ENCODE assay signal across 8 cellular contexts in genomic region chr2:112048887-112049286, GRCh38. TPM values are rescaled to one million over a fixed set of nuclear protein-coding genes. Genes with fewer than 3 reads are reported as not detected.
DNase-seq lines count a peak whose midpoint lies in the region; ATAC-seq and TF ChIP-seq lines count a peak whose summit lies in the region.

No MANE protein-coding gene starts in this region.

- H3K27me3 ChIP-seq in Peyer's patch = no peaks in the 10 kb centered on the region

- no peak for TF ChIP-seq POLR2A in Peyer's patch (IDR thresholded peaks at IDR 0.05)
- TF ChIP-seq POLR2A in GM18505 (IDR thresholded peaks at IDR 0.05; ENCODE audit: borderline replicate concordance, extremely low read depth, insufficient read depth, insufficient read length) = no peak

- in situ Hi-C loops in KBM-7 (cut with MboI; ENCODE audit: low pct_unique_long_range_greater_than_20kb, low sequenced_read_pairs) = loop anchor here (25.0 kb wide), 1 partner anchor 137 kb away; no protein-coding TSS in a partner anchor

- DNase-seq in activated CD4-positive, CD25-positive, alpha-beta regulatory T cell treated with anti-CD3 and anti-CD28 coated beads, Interleukin-2, amount 50 U/mL, for 16 hours (ENCODE audit: low read depth, low spot score) = peak; percentile 9
- no peak for DNase-seq in activated CD4-positive, CD25-positive, alpha-beta regulatory T cell (lab: John Stamatoyannopoulos, UW)
- DNase-seq in KBM-7 = peak; percentile 81
- DNase-seq in Peyer's patch = no peak
- peak; percentile 84 for DNase-seq in dermis blood vessel endothelial cell
- DNase-seq in medulla oblongata (ENCODE audit: extremely low spot score) = peak; percentile 88

- peaks cover 0 to 26% (median 5%) of the 10 kb centered on the region in 4 donors for H3K4me1 ChIP-seq in Peyer's patch

- TF ChIP-seq CTCF in Peyer's patch (IDR thresholded peaks at IDR 0.05) = peak; percentile 82 to 99 (median 94)

- no peaks in the 10 kb centered on the region for H3K9me3 ChIP-seq in Peyer's patch

- H3K27ac ChIP-seq in Peyer's patch = no peak overlapping the region

- no peak for ATAC-seq in HG02642 (IDR thresholded peaks at IDR 0.05; ENCODE audit: poor library complexity, unreplicated experiment)
- ATAC-seq in GM18505 (IDR thresholded peaks at IDR 0.05; ENCODE audit: unreplicated experiment) = no peak

- no peaks in the 10 kb centered on the region for H3K36me3 ChIP-seq in Peyer's patch

- no peak overlapping the region for H3K4me3 ChIP-seq in Peyer's patch

RNA-seq across cellular contexts. Expression of gene TMEM87B, which starts 6.2 kb away (rescaled TPM):
- total RNA-seq in Peyer's patch (10 to 100 TPM; 22.3 to 85.6 (median 48.6) TPM), dermis blood vessel endothelial cell (35.1 and 51.1 TPM in 2 replicates)

Comparison
In these comparisons a context has a peak if more than half of its experiments do, and no peak if none do; other contexts are left out.
1. DNase-seq: peak in activated CD4-positive, CD25-positive, alpha-beta regulatory T cell treated with anti-CD3 and anti-CD28 coated beads, Interleukin-2, amount 50 U/mL, for 16 hours (single experiment), KBM-7 (single experiment), dermis blood vessel endothelial cell (single experiment) and medulla oblongata (single experiment); none in activated CD4-positive, CD25-positive, alpha-beta regulatory T cell (0 of 4) and Peyer's patch (0 of 3).